In the genomic region with DNA sequence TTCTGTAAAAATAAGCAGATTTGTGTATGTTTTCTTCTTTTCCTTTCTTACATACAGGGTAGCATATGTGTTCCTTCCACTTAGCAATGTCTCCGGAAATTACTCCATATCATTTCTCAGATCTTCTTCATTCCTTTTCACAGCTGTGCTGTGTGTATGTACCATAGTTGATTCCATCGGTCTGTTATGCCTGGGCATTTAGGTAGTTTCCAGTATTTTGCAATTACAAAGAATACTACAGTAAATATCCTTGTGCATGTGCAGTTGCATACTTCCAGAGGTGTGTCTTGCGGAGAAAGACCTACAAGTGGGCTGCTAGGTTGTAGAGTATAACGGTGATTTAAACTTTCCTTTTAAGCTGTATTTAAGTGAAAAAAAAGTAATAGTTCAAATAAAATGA, we compare ENCODE assay signal across 23 cellular contexts.
"Had no signal": no experiment of that assay in that cellular context is flagged by ENCODE, and none has a peak within 500 bp of the region (broad histone marks: within the 10 kb centered on the region; RNA-seq: fewer than 3 reads in every experiment).

No MANE protein-coding gene starts in this region.

- H3K4me3 Mint-ChIP-seq: activated CD8-positive, alpha-beta T cell treated with anti-CD3 and anti-CD28 coated beads, Interleukin-2, amount 10 ng/mL, durations not matched to agents 7 days and 5 days; activated naive CD4-positive, alpha-beta T cell treated with anti-CD3 and anti-CD28 coated beads, Interleukin-2, amount 50 U/mL, for 24 hours; activated T-cell treated with anti-CD3 and anti-CD28 coated beads, Interleukin-2, amount 50 U/mL, for 24 hours; endodermal cell; memory B cell; naive B cell; neural progenitor cell had no signal

- ATAC-seq: activated CD8-positive, alpha-beta T cell treated with anti-CD3 and anti-CD28 coated beads, Interleukin-2, amount 10 ng/mL, durations not matched to agents 7 days and 5 days; heart right ventricle; left ventricle myocardium superior; mucosa of descending colon had no signal

- H3K4me1 Mint-ChIP-seq: memory B cell had no signal

- H3K9me3 Mint-ChIP-seq: activated naive CD4-positive, alpha-beta T cell treated with anti-CD3 and anti-CD28 coated beads, Interleukin-2, amount 50 U/mL, for 24 hours; activated T-cell treated with anti-CD3 and anti-CD28 coated beads, Interleukin-2, amount 50 U/mL, for 24 hours; memory B cell; naive B cell; neural progenitor cell had no signal

- DNase-seq: activated CD4-positive, alpha-beta T cell treated with anti-CD3 and anti-CD28 coated beads for 48 hours; activated CD4-positive, CD25-positive, alpha-beta regulatory T cell; activated CD8-positive, alpha-beta T cell treated with anti-CD3 and anti-CD28 coated beads, Interleukin-2, amount 10 ng/mL, durations not matched to agents 7 days and 5 days; activated effector memory CD4-positive, alpha-beta T cell treated with anti-CD3 and anti-CD28 coated beads, Interleukin-2, amount 50 U/mL, for 16 hours; activated T-cell treated with anti-CD3 and anti-CD28 coated beads, Interleukin-2, amount 50 U/mL, for 24 hours; amniotic stem cell; dorsolateral prefrontal cortex; endodermal cell; heart right ventricle; left ventricle myocardium superior; mucosa of descending colon; naive B cell; stimulated activated CD4-positive, alpha-beta T cell treated with anti-CD3 and anti-CD28 coated beads, Interleukin-15, amount 100 ng/mL, for 24 hours; stimulated activated CD4-positive, alpha-beta T cell treated with anti-CD3 and anti-CD28 coated beads, Interleukin-2, amount 100 ng/mL, for 48 hours; T1000; testis; upper lobe of left lung had no signal

- H3K27ac Mint-ChIP-seq: activated CD8-positive, alpha-beta T cell treated with anti-CD3 and anti-CD28 coated beads, Interleukin-2, amount 10 ng/mL, durations not matched to agents 7 days and 5 days; activated naive CD4-positive, alpha-beta T cell treated with anti-CD3 and anti-CD28 coated beads, Interleukin-2, amount 50 U/mL, for 24 hours; activated T-cell treated with anti-CD3 and anti-CD28 coated beads, Interleukin-2, amount 50 U/mL, for 24 hours; endodermal cell; memory B cell; naive B cell had no signal

- H3K4me3 ChIP-seq: dorsolateral prefrontal cortex, heart right ventricle, mucosa of descending colon, neural progenitor cell, prostate gland, right atrium auricular region, skin epidermis, testis, upper lobe of left lung had no signal

- H3K27me3 Mint-ChIP-seq: activated naive CD4-positive, alpha-beta T cell treated with anti-CD3 and anti-CD28 coated beads, Interleukin-2, amount 50 U/mL, for 24 hours; activated T-cell treated with anti-CD3 and anti-CD28 coated beads, Interleukin-2, amount 50 U/mL, for 24 hours; memory B cell; naive B cell had no signal
